Comparison of ENCODE assay signal across 2 cellular contexts in the genomic region with DNA sequence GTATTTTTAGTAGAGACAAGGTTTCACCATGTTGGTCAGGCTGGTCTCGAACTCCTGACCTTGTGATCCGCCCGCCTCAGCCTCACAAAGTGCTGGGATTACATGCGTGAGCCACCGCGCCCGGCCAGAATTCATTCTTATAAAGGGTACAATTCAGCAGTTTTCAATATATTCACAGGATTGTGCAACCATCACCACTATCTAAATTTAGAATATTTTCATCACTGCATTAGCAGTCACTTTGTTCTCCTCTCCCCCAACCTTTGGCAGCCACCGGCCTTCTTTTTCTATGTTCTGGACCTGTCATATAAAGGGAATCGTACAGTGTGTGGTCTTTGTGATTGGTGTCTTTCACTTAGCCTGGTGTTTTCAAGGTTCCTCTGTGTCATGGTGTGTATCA.
TF ChIP-seq lines count a peak whose summit lies in the region.

No MANE protein-coding gene starts in this region.

TF ChIP-seq in HepG2, 621 proteins besides CTCF, POLR2A, EP300 and RAD21:
- no peak for TF ChIP-seq PAF1 (CRISPR knock-in tag; IDR thresholded peaks at IDR 0.05)
- TF ChIP-seq ZNF572 (CRISPR knock-in tag; IDR thresholded peaks at IDR 0.05): no peak
- 0 out of 2 replicates have a peak, but pooled peaks have one; percentile 14 for TF ChIP-seq CEBPB (IDR thresholded peaks at IDR 0.05; ENCODE audit: borderline replicate concordance, low read depth, low read length)
- TF ChIP-seq RARG (CRISPR knock-in tag; IDR thresholded peaks at IDR 0.05; ENCODE audit: low read depth): no peak
- TF ChIP-seq FOXM1 (CRISPR knock-in tag; IDR thresholded peaks at IDR 0.05): no peak
- TF ChIP-seq ZNF552 (CRISPR knock-in tag; IDR thresholded peaks at IDR 0.05; ENCODE audit: borderline replicate concordance): no peak
- TF ChIP-seq TOE1 (CRISPR knock-in tag; IDR thresholded peaks at IDR 0.05): no peak

TF ChIP-seq in H1, 55 proteins besides CTCF, POLR2A, EP300 and RAD21:
- TF ChIP-seq YY1 (IDR thresholded peaks at IDR 0.05; ENCODE audit: low read depth, low read length) (no peak), KDM5A (IDR thresholded peaks at IDR 0.05; ENCODE audit: low read length) (no peak), SP1 (IDR thresholded peaks at IDR 0.05; ENCODE audit: low read depth, low read length) (no peak), CREB1 (IDR thresholded peaks at IDR 0.05) (no peak), HDAC2 (IDR thresholded peaks at IDR 0.05; ENCODE audit: borderline replicate concordance in 1 of 2, low read depth in 2 of 2, low read length in 2 of 2) (no peak), ASH2L (IDR thresholded peaks at IDR 0.05; ENCODE audit: low read length) (no peak), GTF2F1 (IDR thresholded peaks at IDR 0.05; ENCODE audit: borderline replicate concordance, low read depth, low read length) (no peak), JUN (IDR thresholded peaks at IDR 0.05; ENCODE audit: low read depth, low read length) (no peak)
- TF ChIP-seq, protein P1, sequence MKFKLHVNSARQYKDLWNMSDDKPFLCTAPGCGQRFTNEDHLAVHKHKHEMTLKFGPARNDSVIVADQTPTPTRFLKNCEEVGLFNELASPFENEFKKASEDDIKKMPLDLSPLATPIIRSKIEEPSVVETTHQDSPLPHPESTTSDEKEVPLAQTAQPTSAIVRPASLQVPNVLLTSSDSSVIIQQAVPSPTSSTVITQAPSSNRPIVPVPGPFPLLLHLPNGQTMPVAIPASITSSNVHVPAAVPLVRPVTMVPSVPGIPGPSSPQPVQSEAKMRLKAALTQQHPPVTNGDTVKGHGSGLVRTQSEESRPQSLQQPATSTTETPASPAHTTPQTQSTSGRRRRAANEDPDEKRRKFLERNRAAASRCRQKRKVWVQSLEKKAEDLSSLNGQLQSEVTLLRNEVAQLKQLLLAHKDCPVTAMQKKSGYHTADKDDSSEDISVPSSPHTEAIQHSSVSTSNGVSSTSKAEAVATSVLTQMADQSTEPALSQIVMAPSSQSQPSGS (IDR thresholded peaks at IDR 0.05; ENCODE audit: low read length): no peak
TF ChIP-seq in H1: peak in this region for 0.
